In genomic region chr17:19011581-19011980, GRCh38 we compare ENCODE assay signal across 21 cellular contexts. TPM values are rescaled to one million over a fixed set of nuclear protein-coding genes. Genes with fewer than 3 reads are reported as not detected.
"Had no signal": no experiment of that assay in that cellular context is flagged by ENCODE, and none has a peak within 500 bp of the region (broad histone marks: within the 10 kb centered on the region; RNA-seq: fewer than 3 reads in every experiment).

No MANE protein-coding gene starts in this region.

- ATAC-seq: effector memory CD8-positive, alpha-beta T cell; gastrocnemius medialis; T-cell had no signal

- H3K4me2 ChIP-seq: SK-N-SH had no signal

- H3K27me3 ChIP-seq: breast epithelium, gastrocnemius medialis, left lung, suprapubic skin had no signal

- H3K9ac ChIP-seq: SK-N-SH had no signal

- H3K4me3 ChIP-seq: breast epithelium, gastrocnemius medialis, heart right ventricle, left lung, suprapubic skin had no signal

- H3K4me1 ChIP-seq: breast epithelium, gastrocnemius medialis, heart right ventricle, left lung had no signal

- H3K27ac ChIP-seq: breast epithelium, gastrocnemius medialis, heart right ventricle, left lung, suprapubic skin, VCaP had no signal

- H3K36me3 ChIP-seq: breast epithelium, gastrocnemius medialis, heart right ventricle, left lung, suprapubic skin had no signal

- DNase-seq: activated CD4-positive, alpha-beta T cell treated with anti-CD3 and anti-CD28 coated beads for 1 hour; activated CD4-positive, alpha-beta T cell treated with anti-CD3 and anti-CD28 coated beads, Interleukin-2, amount 50 U/mL, for 4 hours; activated naive CD4-positive, alpha-beta T cell; activated T-cell treated with anti-CD3 and anti-CD28 coated beads for 4 hours; aorta; cerebellar nuclear complex; effector memory CD8-positive, alpha-beta T cell; gastrocnemius medialis; heart right ventricle; SK-N-SH; stimulated activated CD4-positive, alpha-beta T cell treated with anti-CD3 and anti-CD28 coated beads, Interleukin-4, amount 100 ng/mL, for 1 hour; stimulated activated naive CD4-positive, alpha-beta T cell treated with Interleukin-2 at 50 U/mL for 16 hours; T-cell had no signal

- H3K9me3 ChIP-seq: breast epithelium, gastrocnemius medialis, left lung, SK-N-SH, suprapubic skin had no signal

RNA-seq across cellular contexts. Expression of gene GRAP, which starts 35.2 kb away (rescaled TPM):
- total RNA-seq: osteoblast had no signal

RNA-seq across cellular contexts. Expression of gene SLC5A10, which starts 59.6 kb away (rescaled TPM):
- total RNA-seq: aorta, gastrocnemius medialis, left lung, mucosa of gallbladder, osteoblast, pulmonary artery endothelial cell, ureter had no signal
- polyA plus RNA-seq: SK-N-SH had no signal
